In genomic region chr2:42931818-42932195, GRCh38 we compare ENCODE assay signal across 15 cellular contexts.
DNase-seq lines count a peak whose midpoint lies in the region; TF ChIP-seq lines count a peak whose summit lies in the region.
"Had no signal": no experiment of that assay in that cellular context is flagged by ENCODE, and none has a peak within 500 bp of the region (broad histone marks: within the 10 kb centered on the region; RNA-seq: fewer than 3 reads in every experiment).

No MANE protein-coding gene starts in this region.

- peaks cover 100% of the 10 kb centered on the region for H3K4me1 ChIP-seq in left ventricle myocardium inferior
- H3K4me1 ChIP-seq: parathyroid adenoma had no signal

- H3K4me1 Mint-ChIP-seq in HFFc6 (ENCODE audit: low read depth), result peaks cover 33% of the 10 kb centered on the region
- H3K4me1 Mint-ChIP-seq: activated T-helper 17 cell treated with anti-CD3 and anti-CD28 coated beads, Interleukin-2, amount 50 U/mL, for 72 hours had no signal

- no peaks in the 10 kb centered on the region for H3K27me3 Mint-ChIP-seq in HFFc6 (ENCODE audit: insufficient read depth)
- H3K27me3 Mint-ChIP-seq: activated T-helper 17 cell treated with anti-CD3 and anti-CD28 coated beads, Interleukin-2, amount 50 U/mL, for 72 hours had no signal

- DNase-seq in G401 (ENCODE audit: low spot score) (peak; percentile 75), WERI-Rb-1 (peak; percentile 80), left ventricle myocardium inferior (no peak), NCI-H2029 treated with DMSO at 0.1 percent for 48 hours (lab: John Stamatoyannopoulos, UW) (no peak), posterior cingulate gyrus (no peak), HFFc6 (no peak), MV-4-11 (lab: John Stamatoyannopoulos, UW) (no peak)
- DNase-seq: BE2C, foreskin melanocyte, NCI-H1417 treated with DMSO at 0.1 percent for 48 hours, NCI-H526 treated with DMSO at 0.1 percent for 48 hours had no signal

- H3K27ac ChIP-seq in WERI-Rb-1 (peak overlapping the region; percentile 82), left ventricle myocardium inferior (replicated peaks) (peak overlapping the region; percentile 92), skin epidermis (peak overlapping the region in 17 of 21 experiments; percentile 17 to 88 (median 60))
- H3K27ac ChIP-seq: parathyroid adenoma, SK-N-MC had no signal

- no peak for TF ChIP-seq CTCF in WERI-Rb-1 (IDR thresholded peaks at IDR 0.05; ENCODE audit: low read depth, low read length)
- TF ChIP-seq CTCF in left ventricle myocardium inferior (IDR thresholded peaks at IDR 0.05; ENCODE audit: borderline replicate concordance), result no peak
- TF ChIP-seq CTCF in HFFc6 (IDR thresholded peaks at IDR 0.05), result no peak

- H3K4me3 ChIP-seq in WERI-Rb-1 (ENCODE audit: low read depth, low read length), result no peak overlapping the region
- no peak overlapping the region for H3K4me3 ChIP-seq in left ventricle myocardium inferior
- no peak overlapping the region for H3K4me3 ChIP-seq in skin epidermis
- H3K4me3 ChIP-seq: SK-N-MC had no signal

- no peaks in the 10 kb centered on the region for H3K36me3 Mint-ChIP-seq in HFFc6 (ENCODE audit: low read depth)

- no peak overlapping the region for H3K4me3 Mint-ChIP-seq in HFFc6
- H3K4me3 Mint-ChIP-seq: activated T-helper 17 cell treated with anti-CD3 and anti-CD28 coated beads, Interleukin-2, amount 50 U/mL, for 72 hours had no signal

- no peaks in the 10 kb centered on the region for H3K9me3 Mint-ChIP-seq in HFFc6
- H3K9me3 Mint-ChIP-seq: activated T-helper 17 cell treated with anti-CD3 and anti-CD28 coated beads, Interleukin-2, amount 50 U/mL, for 72 hours had no signal

- H3K27me3 ChIP-seq in WERI-Rb-1 (ENCODE audit: insufficient read depth, low read depth, severe bottlenecking) (no peaks in the 10 kb centered on the region), left ventricle myocardium inferior (ENCODE audit: low read depth) (no peaks in the 10 kb centered on the region)
- H3K27me3 ChIP-seq: BE2C had no signal

- H3K36me3 ChIP-seq in WERI-Rb-1 (no peaks in the 10 kb centered on the region), left ventricle myocardium inferior (no peaks in the 10 kb centered on the region)
- H3K36me3 ChIP-seq: BE2C had no signal

- H3K9me3 ChIP-seq in WERI-Rb-1 (ENCODE audit: severe bottlenecking), result no peaks in the 10 kb centered on the region
- no peaks in the 10 kb centered on the region for H3K9me3 ChIP-seq in left ventricle myocardium inferior (replicated peaks)
- H3K9me3 ChIP-seq: BE2C had no signal

- no peak overlapping the region for H3K27ac Mint-ChIP-seq in HFFc6
- H3K27ac Mint-ChIP-seq: activated T-helper 17 cell treated with anti-CD3 and anti-CD28 coated beads, Interleukin-2, amount 50 U/mL, for 72 hours had no signal

- intact Hi-C loops in left ventricle myocardium inferior (cut with micrococcal nuclease) (no loop called here), posterior cingulate gyrus (cut with DNase I) (no loop called here)

- in situ Hi-C loops in G401 (cut with HindIII; ENCODE audit: low sequenced_read_pairs), result no loop called here

Comparison
In these comparisons a context has a peak if more than half of its experiments do, and no peak if none do; other contexts are left out.
1. DNase-seq: peak in G401 (single experiment) and WERI-Rb-1 (single experiment); none in left ventricle myocardium inferior (single experiment), NCI-H2029 treated with DMSO at 0.1 percent for 48 hours (single experiment), posterior cingulate gyrus (0 of 10), HFFc6 (single experiment) and MV-4-11 (single experiment).
2. Peak in every context shown above with its lines, with median percentiles within 50 percentile points of each other: H3K27ac ChIP-seq.